Comparison of ENCODE assay signal across 8 cellular contexts in genomic region chr6:144582939-144583613, GRCh38.
A peak's percentile ranks its signal among the peaks of the same experiment; 100 is the strongest.
DNase-seq lines count a peak whose midpoint lies in the region; ATAC-seq and TF ChIP-seq lines count a peak whose summit lies in the region.

No MANE protein-coding gene starts in this region.

- TF ChIP-seq CTCF in DND-41 (IDR thresholded peaks at IDR 0.05; ENCODE audit: borderline replicate concordance, extremely low read depth, low read length, poor library complexity, severe bottlenecking) (no peak), lung (IDR thresholded peaks at IDR 0.05; ENCODE audit: control extremely low read depth, extremely low read depth) (no peak)

- peak overlapping the region; percentile 56 for H2AFZ ChIP-seq in DND-41 (ENCODE audit: low read depth, low read length)

- H4K20me1 ChIP-seq in DND-41 (ENCODE audit: insufficient read depth, low read length), result no peaks in the 10 kb centered on the region

- H3K4me3 ChIP-seq in DND-41 (ENCODE audit: low read depth in 1 of 2, low read length in 2 of 2) (peak overlapping the region; percentile 53 to 64), lung (no peak overlapping the region)

- H3K9me3 ChIP-seq in DND-41 (ENCODE audit: insufficient read depth, low read length, severe bottlenecking) (no peaks in the 10 kb centered on the region), lung (ENCODE audit: control insufficient read depth in 2 of 2, insufficient read depth in 1 of 2, low read length in 1 of 2) (no peaks in the 10 kb centered on the region)

- H3K79me2 ChIP-seq in DND-41 (ENCODE audit: insufficient read depth, low read length), result peaks cover 49% of the 10 kb centered on the region

- H3K27ac ChIP-seq in DND-41 (ENCODE audit: low read length), result peak overlapping the region; percentile 90
- H3K27ac ChIP-seq in caudate nucleus (ENCODE audit: low read depth, low read length), result peak overlapping the region; percentile 32
- H3K27ac ChIP-seq in lung (ENCODE audit: low read depth in 1 of 2, low read length in 1 of 2), result no peak overlapping the region

- peak overlapping the region; percentile 64 for H3K9ac ChIP-seq in DND-41 (ENCODE audit: low read depth, low read length)

- H3K4me2 ChIP-seq in DND-41 (ENCODE audit: insufficient read depth, low read length), result peak overlapping the region; percentile 89

- H3K4me1 ChIP-seq in DND-41 (ENCODE audit: insufficient read depth, low read length), result peaks cover 69% of the 10 kb centered on the region
- peaks cover 1 to 18% of the 10 kb centered on the region in 2 donors for H3K4me1 ChIP-seq in lung (ENCODE audit: control insufficient read depth in 2 of 2, insufficient read depth in 2 of 2, low read length in 2 of 2)

- H3K36me3 ChIP-seq in DND-41 (ENCODE audit: insufficient read depth, low read length) (peaks cover 29% of the 10 kb centered on the region), lung (ENCODE audit: control insufficient read depth in 2 of 2, insufficient read depth in 2 of 2, low read length in 2 of 2) (peaks cover 2 to 6% of the 10 kb centered on the region in 2 donors)

- DNase-seq in DND-41 (peak; percentile 88), T-helper 2 cell (peak in 4 of 5 experiments; percentile 5 to 96 (median 30)), caudate nucleus (lab: John Stamatoyannopoulos, UW) (peak in 29 of 61 donors; percentile 1 to 60 (median 21)), lung (ENCODE audit: low spot score) (peak; percentile 33), NCI-H1048 (lab: John Stamatoyannopoulos, UW) (no peak)
- peak; percentile 9 to 22 for DNase-seq in stimulated activated CD8-positive, alpha-beta memory T cell treated with anti-CD3 and anti-CD28 coated beads, Interleukin-7, amount 100 ng/mL, for 48 hours (ENCODE audit: extremely low read depth in 1 of 2, low read depth in 1 of 2)

- H3K27me3 ChIP-seq in DND-41 (ENCODE audit: insufficient read depth, low read length, poor library complexity) (no peaks in the 10 kb centered on the region), lung (ENCODE audit: control insufficient read depth, insufficient read depth) (no peaks in the 10 kb centered on the region)

- WGBS in lung, 2 donors, result 7 to 18% methylated on average over 16 of the region's 16 CpGs

- ATAC-seq in DND-41 (ENCODE audit: insufficient read depth, low read depth) (peak; percentile 83), GM21367 (IDR thresholded peaks at IDR 0.05; ENCODE audit: unreplicated experiment) (peak; percentile 94), HG03575 (IDR thresholded peaks at IDR 0.05; ENCODE audit: extremely low read depth, insufficient number of reproducible peaks, low FRiP score, unreplicated experiment) (peak; percentile 94), lung (ENCODE audit: insufficient read depth, low FRiP score) (peak; percentile 35)

Comparison
In these comparisons a context has a peak if more than half of its experiments do, and no peak if none do; other contexts are left out.
1. ATAC-seq: peak in every context shown above with its lines; median percentile 94 in GM21367; 94 in HG03575; 83 in DND-41; 35 in lung.
2. H3K27ac ChIP-seq: peak in DND-41 (single experiment) and caudate nucleus (single experiment); none in lung (0 of 2).